22 cellular contexts compared by ENCODE assay signal in the genomic region with DNA sequence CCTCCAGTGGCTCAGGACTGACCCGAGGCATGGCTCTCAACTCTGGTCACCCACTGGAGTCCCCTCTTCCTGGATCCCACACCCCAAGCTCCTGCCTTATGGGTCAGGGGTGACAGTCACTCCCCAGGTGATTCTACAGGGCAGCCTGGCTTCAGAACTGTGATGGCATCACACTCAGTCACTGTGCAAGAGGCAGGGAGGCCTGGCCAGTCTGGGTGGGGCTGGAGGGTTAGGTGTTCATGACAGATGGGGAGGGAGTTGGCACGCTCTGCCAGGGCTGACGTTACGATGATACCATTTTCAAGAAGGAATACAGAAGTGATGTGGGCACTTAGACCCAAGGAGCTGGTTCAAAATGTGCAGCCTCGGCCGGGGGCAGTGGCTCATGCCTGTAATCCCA. TPM values are rescaled to one million over a fixed set of nuclear protein-coding genes. Genes with fewer than 3 reads are reported as not detected.
DNase-seq lines count a peak whose midpoint lies in the region; ATAC-seq, FAIRE-seq and TF ChIP-seq lines count a peak whose summit lies in the region.
"Had no signal": no experiment of that assay in that cellular context is flagged by ENCODE, and none has a peak within 500 bp of the region (broad histone marks: within the 10 kb centered on the region; RNA-seq: fewer than 3 reads in every experiment).

No MANE protein-coding gene starts in this region.

- POLR2A ChIA-PET in CD8-positive, alpha-beta T cell (lab: Charles Lee), result interaction anchor here (0.9 to 2.0 kb wide), 2 partner anchors 26 to 45 kb away, joined by 3 to 8 read pairs; no protein-coding TSS in a partner anchor

- no peak overlapping the region for H3K4me3 ChIP-seq in BLaER1 treated with 17β-estradiol and CSF1 and Interleukin-3, amounts not matched to agents 10 nM and 100 nM
- no peak overlapping the region for H3K4me3 ChIP-seq in CD8-positive, alpha-beta T cell (ENCODE audit: low read depth, low read length)
- H3K4me3 ChIP-seq in lower lobe of right lung (no peak overlapping the region), kidney (ENCODE audit: low read length in 2 of 2) (no peak overlapping the region)
- H3K4me3 ChIP-seq: cardiac muscle cell, dorsolateral prefrontal cortex, lung, transverse colon had no signal

- intact Hi-C loops in CD8-positive, alpha-beta T cell (cut with DNase I, micrococcal nuclease), result no loop called here
- intact Hi-C loops in left colon (cut with DNase I, micrococcal nuclease), result no loop called here
- intact Hi-C loops in lower lobe of right lung (cut with DNase I), result no loop called here
- intact Hi-C loops in kidney (cut with DNase I), result no loop called here

- no peaks in the 10 kb centered on the region for H3K9me3 Mint-ChIP-seq in CD8-positive, alpha-beta T cell
- no peaks in the 10 kb centered on the region for H3K9me3 Mint-ChIP-seq in activated naive CD8-positive, alpha-beta T cell treated with anti-CD3 and anti-CD28 coated beads, Interleukin-2, amount 50 U/mL, for 24 hours
- H3K9me3 Mint-ChIP-seq: activated CD4-positive, alpha-beta memory T cell treated with anti-CD3 and anti-CD28 coated beads, Interleukin-2, amount 10 ng/mL, durations not matched to agents 7 days and 5 days; activated T-cell treated with anti-CD3 and anti-CD28 coated beads, Interleukin-2, amount 50 U/mL, for 4 hours; naive B cell had no signal

- H3K27ac ChIP-seq in BLaER1 treated with 17β-estradiol and CSF1 and Interleukin-3, amounts not matched to agents 10 nM and 100 nM, result peak overlapping the region; percentile 14 to 97 (median 81); a peak in 19 of 22 replicates
- no peak overlapping the region for H3K27ac ChIP-seq in CD8-positive, alpha-beta T cell (ENCODE audit: low read depth, low read length)
- H3K27ac ChIP-seq in lower lobe of right lung (no peak overlapping the region), kidney (ENCODE audit: low read depth in 2 of 2, low read length in 2 of 2) (no peak overlapping the region)
- H3K27ac ChIP-seq: cardiac muscle cell, dorsolateral prefrontal cortex, transverse colon had no signal

- peak overlapping the region; percentile 96 for H3K27ac Mint-ChIP-seq in CD8-positive, alpha-beta T cell
- peak overlapping the region; percentile 80 for H3K27ac Mint-ChIP-seq in activated naive CD8-positive, alpha-beta T cell treated with anti-CD3 and anti-CD28 coated beads, Interleukin-2, amount 50 U/mL, for 24 hours
- H3K27ac Mint-ChIP-seq: naive B cell had no signal

- H3K4me3 Mint-ChIP-seq in CD8-positive, alpha-beta T cell, result no peak overlapping the region
- H3K4me3 Mint-ChIP-seq in activated naive CD8-positive, alpha-beta T cell treated with anti-CD3 and anti-CD28 coated beads, Interleukin-2, amount 50 U/mL, for 24 hours, result no peak overlapping the region
- H3K4me3 Mint-ChIP-seq: naive B cell had no signal

- no peak for FAIRE-seq in kidney (lab: Jason Lieb, UNC)
- FAIRE-seq: frontal cortex, islet of Langerhans had no signal

- peaks cover 77% of the 10 kb centered on the region for H3K4me1 Mint-ChIP-seq in CD8-positive, alpha-beta T cell (ENCODE audit: low read depth)
- peaks cover 57% of the 10 kb centered on the region for H3K4me1 Mint-ChIP-seq in activated naive CD8-positive, alpha-beta T cell treated with anti-CD3 and anti-CD28 coated beads, Interleukin-2, amount 50 U/mL, for 24 hours

- H3K36me3 Mint-ChIP-seq in CD8-positive, alpha-beta T cell, result no peaks in the 10 kb centered on the region
- H3K36me3 Mint-ChIP-seq in activated naive CD8-positive, alpha-beta T cell treated with anti-CD3 and anti-CD28 coated beads, Interleukin-2, amount 50 U/mL, for 24 hours (ENCODE audit: low read depth), result no peaks in the 10 kb centered on the region
- H3K36me3 Mint-ChIP-seq: naive B cell had no signal

- H4K20me1 ChIP-seq in BLaER1 treated with 17β-estradiol and CSF1 and Interleukin-3, amounts not matched to agents 10 nM and 100 nM, result no peaks in the 10 kb centered on the region

- H3K36me3 ChIP-seq in BLaER1 treated with 17β-estradiol and CSF1 and Interleukin-3, amounts not matched to agents 10 nM and 100 nM, result no peaks in the 10 kb centered on the region
- H3K36me3 ChIP-seq in CD8-positive, alpha-beta T cell (ENCODE audit: insufficient read depth, low read length), result no peaks in the 10 kb centered on the region
- no peaks in the 10 kb centered on the region for H3K36me3 ChIP-seq in lower lobe of right lung
- no peaks in the 10 kb centered on the region for H3K36me3 ChIP-seq in kidney (ENCODE audit: control insufficient read depth in 1 of 2, insufficient read depth in 2 of 2, low read length in 2 of 2)
- H3K36me3 ChIP-seq: cardiac muscle cell, transverse colon had no signal

- no peak for DNase-seq in CD8-positive, alpha-beta T cell
- DNase-seq in activated naive CD8-positive, alpha-beta T cell treated with anti-CD3 and anti-CD28 coated beads, Interleukin-2, amount 50 U/mL, for 24 hours, result no peak
- DNase-seq in left colon (no peak), pons (ENCODE audit: low spot score) (no peak), lower lobe of right lung (no peak), kidney (no peak)
- DNase-seq: COR-L47, erythroblast, H7, hippocampal formation, naive B cell, NCI-H187, SIG-M5, transverse colon had no signal

- H3K4me2 ChIP-seq in BLaER1 treated with 17β-estradiol and CSF1 and Interleukin-3, amounts not matched to agents 10 nM and 100 nM, result peak overlapping the region; percentile 73 to 98 (median 88)

- H3K27me3 Mint-ChIP-seq in CD8-positive, alpha-beta T cell (ENCODE audit: low read depth), result no peaks in the 10 kb centered on the region
- no peaks in the 10 kb centered on the region for H3K27me3 Mint-ChIP-seq in activated naive CD8-positive, alpha-beta T cell treated with anti-CD3 and anti-CD28 coated beads, Interleukin-2, amount 50 U/mL, for 24 hours

- CTCF ChIA-PET in CD8-positive, alpha-beta T cell (lab: Charles Lee), result interaction anchor here (1.3 to 1.7 kb wide), 2 partner anchors 16 to 48 kb away, joined by 3 to 7 read pairs; no protein-coding TSS in a partner anchor

- H3K27me3 ChIP-seq in BLaER1 treated with 17β-estradiol and CSF1 and Interleukin-3, amounts not matched to agents 10 nM and 100 nM, result no peaks in the 10 kb centered on the region
- no peaks in the 10 kb centered on the region for H3K27me3 ChIP-seq in CD8-positive, alpha-beta T cell (ENCODE audit: insufficient read depth, low read length)
- H3K27me3 ChIP-seq in lower lobe of right lung (ENCODE audit: low read depth), result no peaks in the 10 kb centered on the region
- H3K27me3 ChIP-seq: cardiac muscle cell, transverse colon had no signal

- H3K9me3 ChIP-seq in BLaER1 treated with 17β-estradiol and CSF1 and Interleukin-3, amounts not matched to agents 10 nM and 100 nM (replicated peaks in 1 of 11), result peaks cover 0 to 9% (median 0%) of the 10 kb centered on the region in 11 experiments; a peak in 7 of 22 replicates
- no peaks in the 10 kb centered on the region for H3K9me3 ChIP-seq in CD8-positive, alpha-beta T cell (ENCODE audit: low read length)
- H3K9me3 ChIP-seq in lower lobe of right lung, result no peaks in the 10 kb centered on the region
- no peaks in the 10 kb centered on the region for H3K9me3 ChIP-seq in kidney (ENCODE audit: control insufficient read depth in 1 of 2, low read length in 2 of 2)
- H3K9me3 ChIP-seq: transverse colon had no signal

- H3K9ac ChIP-seq in BLaER1 treated with 17β-estradiol and CSF1 and Interleukin-3, amounts not matched to agents 10 nM and 100 nM, result peak overlapping the region in 9 of 11 experiments; percentile 3 to 54 (median 32); a peak in 11 of 22 replicates
- no peak overlapping the region for H3K9ac ChIP-seq in kidney (ENCODE audit: low read length in 2 of 2)

- TF ChIP-seq CTCF in CD8-positive, alpha-beta T cell (IDR thresholded peaks at IDR 0.05), result no peak
- no peak for TF ChIP-seq CTCF in lower lobe of right lung (IDR thresholded peaks at IDR 0.05)
- TF ChIP-seq CTCF in kidney (IDR thresholded peaks at IDR 0.05; ENCODE audit: borderline replicate concordance, extremely low read depth, insufficient read depth), result no peak

- H3K4me1 ChIP-seq in BLaER1 treated with 17β-estradiol and CSF1 and Interleukin-3, amounts not matched to agents 10 nM and 100 nM, result peaks cover 74 to 95% (median 85%) of the 10 kb centered on the region in 10 experiments
- peaks cover 60% of the 10 kb centered on the region for H3K4me1 ChIP-seq in CD8-positive, alpha-beta T cell (ENCODE audit: insufficient read depth, low read length)
- peaks cover 37% of the 10 kb centered on the region for H3K4me1 ChIP-seq in lower lobe of right lung
- peaks cover 2 to 5% of the 10 kb centered on the region in 2 donors for H3K4me1 ChIP-seq in kidney (ENCODE audit: control insufficient read depth in 1 of 2, insufficient read depth in 1 of 2, low read depth in 1 of 2, low read length in 2 of 2)

- ATAC-seq in CD8-positive, alpha-beta T cell, result no peak
- ATAC-seq in activated naive CD8-positive, alpha-beta T cell treated with anti-CD3 and anti-CD28 coated beads, Interleukin-2, amount 50 U/mL, for 24 hours, result no peak
- ATAC-seq in left colon (peak; percentile 60), lower lobe of right lung (no peak)

RNA-seq across cellular contexts. Expression of a gene that starts 25.2 kb away (rescaled TPM):
- total RNA-seq in CD8-positive, alpha-beta T cell, result 100 to 1,000 TPM; 119 to 123 TPM
- total RNA-seq in left colon (10 to 100 TPM; 17.0 to 86.9 TPM), lower lobe of right lung (74.9 TPM), kidney (27.6 TPM)
- 5.6 TPM for polyA plus RNA-seq in kidney (ENCODE audit: insufficient read depth, low read depth, low replicate concordance)

Comparison
In these comparisons a context has a peak if more than half of its experiments do, and no peak if none do; other contexts are left out.
1. H3K27ac ChIP-seq: peak in BLaER1 treated with 17β-estradiol and CSF1 and Interleukin-3, amounts not matched to agents 10 nM and 100 nM (11 of 11); none in CD8-positive, alpha-beta T cell (single experiment), lower lobe of right lung (single experiment) and kidney (0 of 2).
2. H3K9ac ChIP-seq: peak in BLaER1 treated with 17β-estradiol and CSF1 and Interleukin-3, amounts not matched to agents 10 nM and 100 nM (9 of 11); none in kidney (0 of 2).